Comparison of ENCODE assay signal across 28 cellular contexts in the genomic region with DNA sequence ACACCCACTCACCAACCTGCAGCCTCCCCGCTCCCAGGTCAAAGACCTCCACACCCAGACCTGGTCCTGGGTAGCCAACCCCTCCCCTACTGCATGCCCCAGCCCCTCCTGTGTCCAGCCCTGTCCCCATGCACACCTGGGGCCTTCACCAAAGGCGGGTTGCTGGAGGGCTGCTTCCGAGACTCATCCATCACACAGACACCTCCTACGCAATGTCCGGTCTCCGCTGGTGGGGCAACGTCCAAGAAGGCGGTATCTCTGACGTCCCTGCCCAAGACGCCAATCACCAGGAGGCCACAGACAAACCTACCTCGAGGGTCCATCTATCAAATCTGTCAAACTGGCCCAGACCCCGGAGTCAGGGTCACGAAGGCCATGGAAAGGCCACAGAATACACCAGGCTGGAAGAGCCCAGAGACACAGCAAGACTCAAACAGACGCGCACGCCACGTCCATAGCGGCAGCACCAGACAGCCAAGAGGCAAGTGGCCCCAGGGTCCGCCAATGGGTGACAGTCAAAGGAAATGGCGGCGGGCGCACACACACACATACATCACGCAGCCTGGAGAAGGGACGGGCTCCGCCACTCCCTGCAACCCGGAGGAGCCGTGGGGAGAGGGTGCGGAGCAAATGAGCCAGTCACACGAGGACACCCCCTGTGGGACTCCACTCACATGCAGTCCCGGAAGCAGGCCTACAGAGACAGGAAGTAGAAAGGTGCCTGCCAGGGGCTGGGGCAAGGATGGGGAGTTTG. TPM values are rescaled to one million over a fixed set of nuclear protein-coding genes. Genes with fewer than 3 reads are reported as not detected.
A peak's percentile ranks its signal among the peaks of the same experiment; 100 is the strongest.
DNase-seq lines count a peak whose midpoint lies in the region; ATAC-seq and TF ChIP-seq lines count a peak whose summit lies in the region.
"Had no signal": no experiment of that assay in that cellular context is flagged by ENCODE, and none has a peak within 500 bp of the region (broad histone marks: within the 10 kb centered on the region; RNA-seq: fewer than 3 reads in every experiment).

No MANE protein-coding gene starts in this region.

- H3K56ac ChIP-seq in mesendoderm (ENCODE audit: low read length) = no peak overlapping the region

- H3K18ac ChIP-seq in mesendoderm (ENCODE audit: low read length) = no peak overlapping the region

- H3K4me2 ChIP-seq in mesendoderm (ENCODE audit: low read length) = no peak overlapping the region

- no peak overlapping the region for H2BK15ac ChIP-seq in mesendoderm (replicated peaks; ENCODE audit: low read depth)

- H3K27me3 ChIP-seq in GM06990 (replicated peaks; ENCODE audit: control insufficient read depth, insufficient read depth, low read length) = no peaks in the 10 kb centered on the region
- no peaks in the 10 kb centered on the region for H3K27me3 ChIP-seq in mesendoderm (ENCODE audit: insufficient read depth, low read length, poor library complexity)
- H3K27me3 ChIP-seq: adrenal gland, brain microvascular endothelial cell, foreskin keratinocyte, stomach, tibial nerve had no signal

- H3K36me3 Mint-ChIP-seq in chondrocyte (ENCODE audit: low read depth) (no peaks in the 10 kb centered on the region), progenitor cell of endocrine pancreas (ENCODE audit: insufficient read depth) (no peaks in the 10 kb centered on the region)
- H3K36me3 Mint-ChIP-seq: CD4-positive, CD25-positive, alpha-beta regulatory T cell; mesothelial cell of epicardium; WTC11 had no signal

- no peak overlapping the region for H3K4me3 ChIP-seq in GM06990 (replicated peaks; ENCODE audit: low read depth, low read length)
- H3K4me3 ChIP-seq in mesendoderm (ENCODE audit: low read length) = no peak overlapping the region
- H3K4me3 ChIP-seq: adrenal gland, stomach, tibial nerve had no signal

- H3K4me1 ChIP-seq in mesendoderm (ENCODE audit: control insufficient read depth, low read depth, low read length) = no peaks in the 10 kb centered on the region
- H3K4me1 ChIP-seq: foreskin keratinocyte had no signal

- H3K9me3 Mint-ChIP-seq in chondrocyte (ENCODE audit: low read depth) (no peaks in the 10 kb centered on the region), progenitor cell of endocrine pancreas (ENCODE audit: low read depth) (no peaks in the 10 kb centered on the region)
- H3K9me3 Mint-ChIP-seq: activated T-helper 2 cell treated with anti-CD3 and anti-CD28 coated beads, Interferon-gamma antibody, Interleukin-2, Interleukin-4, amounts not matched to agents 10 μg/mL and 5 μg/mL and 100 μg/mL, durations not matched to agents 14 hours and 24 hours and 36 hours; CD4-positive, CD25-positive, alpha-beta regulatory T cell; mesothelial cell of epicardium; naive thymus-derived CD4-positive, alpha-beta T cell; WTC11 had no signal

- H3K4me3 Mint-ChIP-seq in chondrocyte (ENCODE audit: unreplicated experiment) = no peak overlapping the region
- H3K4me3 Mint-ChIP-seq in progenitor cell of endocrine pancreas (ENCODE audit: low read depth) = no peak overlapping the region
- H3K4me3 Mint-ChIP-seq: CD4-positive, CD25-positive, alpha-beta regulatory T cell; mesothelial cell of epicardium; naive thymus-derived CD4-positive, alpha-beta T cell; WTC11 had no signal

- H3K79me2 ChIP-seq in mesendoderm (ENCODE audit: control insufficient read depth, insufficient read depth, low read length) = no peaks in the 10 kb centered on the region

- WGBS in mesendoderm (ENCODE audit: extremely low coverage, insufficient coverage, low lambda C conversion rate) = no CpG with 5 or more reads among the region's 30 CpGs

- no peak overlapping the region for H2BK5ac ChIP-seq in mesendoderm (ENCODE audit: low read length)

- H3K27ac Mint-ChIP-seq in chondrocyte (ENCODE audit: unreplicated experiment) (no peak overlapping the region), progenitor cell of endocrine pancreas (peak overlapping the region; percentile 65)
- H3K27ac Mint-ChIP-seq: activated T-helper 2 cell treated with anti-CD3 and anti-CD28 coated beads, Interferon-gamma antibody, Interleukin-2, Interleukin-4, amounts not matched to agents 10 μg/mL and 5 μg/mL and 100 μg/mL, durations not matched to agents 14 hours and 24 hours and 36 hours; mesothelial cell of epicardium; WTC11 had no signal

- H2AK5ac ChIP-seq in mesendoderm (ENCODE audit: low read length) = no peak overlapping the region

- H3K27ac ChIP-seq in mesendoderm (ENCODE audit: low read depth, low read length) = no peak overlapping the region
- H3K27ac ChIP-seq: adrenal gland, brain microvascular endothelial cell, foreskin keratinocyte, parathyroid adenoma had no signal

- H3K9ac ChIP-seq in mesendoderm (ENCODE audit: low read length) = no peak overlapping the region
- H3K9ac ChIP-seq: parathyroid adenoma had no signal

- no peak overlapping the region for H4K8ac ChIP-seq in mesendoderm (ENCODE audit: low read depth, low read length)

- H3K79me1 ChIP-seq in mesendoderm (ENCODE audit: low read length) = no peaks in the 10 kb centered on the region

- intact Hi-C loops in left cardiac atrium (cut with DNase I) = loop anchor here in 1 of 2 donors (10.0 kb wide), 1 partner anchor 60 kb away; no protein-coding TSS in a partner anchor
- intact Hi-C loops in Right ventricle myocardium inferior (cut with DNase I) = no loop called here

- H3K23ac ChIP-seq in mesendoderm (ENCODE audit: low read length) = no peak overlapping the region

- H2BK120ac ChIP-seq in mesendoderm (ENCODE audit: low read depth, low read length) = no peak overlapping the region

- no peak overlapping the region for H4K5ac ChIP-seq in mesendoderm (ENCODE audit: low read length)

- no peak for ATAC-seq in left cardiac atrium
- ATAC-seq in Right ventricle myocardium inferior = no peak
- ATAC-seq in GM18873 (IDR thresholded peaks at IDR 0.05; ENCODE audit: low FRiP score, unreplicated experiment) = no peak
- ATAC-seq: foreskin keratinocyte; naive thymus-derived CD4-positive, alpha-beta T cell; WTC11 had no signal

- TF ChIP-seq CTCF in GM06990 (IDR thresholded peaks at IDR 0.05; ENCODE audit: insufficient read depth, low read length, poor library complexity, severe bottlenecking) = no peak
- TF ChIP-seq CTCF in chondrocyte (IDR thresholded peaks at IDR 0.05) = no peak
- no peak for TF ChIP-seq CTCF in progenitor cell of endocrine pancreas (IDR thresholded peaks at IDR 0.05; ENCODE audit: unreplicated experiment)

- no peaks in the 10 kb centered on the region for H3K27me3 Mint-ChIP-seq in chondrocyte (ENCODE audit: low read depth)
- H3K27me3 Mint-ChIP-seq in progenitor cell of endocrine pancreas = no peaks in the 10 kb centered on the region
- H3K27me3 Mint-ChIP-seq: CD4-positive, CD25-positive, alpha-beta regulatory T cell; naive thymus-derived CD4-positive, alpha-beta T cell had no signal

- H3K4ac ChIP-seq in mesendoderm (ENCODE audit: low read depth, low read length) = no peak overlapping the region

- H3K4me1 Mint-ChIP-seq in chondrocyte (ENCODE audit: low read depth) (peaks cover 28% of the 10 kb centered on the region), progenitor cell of endocrine pancreas (ENCODE audit: low read depth) (peaks cover 6% of the 10 kb centered on the region)

- DNase-seq in left cardiac atrium (peak; percentile 21), Right ventricle myocardium inferior (ENCODE audit: missing footprints) (no peak), GM06990 (ENCODE audit: extremely low read depth, insufficient read length) (peak; percentile 1), chondrocyte (ENCODE audit: low spot score) (peak; percentile 85), progenitor cell of endocrine pancreas (ENCODE audit: low spot score, unreplicated experiment) (no peak), mesendoderm (no peak), NCI-H1092 treated with DMSO at 0.1 percent for 48 hours (lab: John Stamatoyannopoulos, UW) (no peak)
- DNase-seq: activated CD4-positive, alpha-beta T cell treated with anti-CD3 and anti-CD28 coated beads, Interleukin-2, amount 50 U/mL, for 4 hours; activated CD8-positive, alpha-beta memory T cell treated with anti-CD3 and anti-CD28 coated beads, Interleukin-2, amount 50 U/mL, for 48 hours; brain microvascular endothelial cell; DMS153; effector CD4-positive, alpha-beta T cell; foreskin keratinocyte; GOT3; naive thymus-derived CD4-positive, alpha-beta T cell; NCI-H1694 treated with DMSO at 0.1 percent for 48 hours; RPMI8226; stimulated activated CD8-positive, alpha-beta memory T cell treated with anti-CD3 and anti-CD28 coated beads, Interleukin-4, amount 100 ng/mL, for 48 hours; stomach; T1000 had no signal

- H3K36me3 ChIP-seq in GM06990 (ENCODE audit: control insufficient read depth, insufficient read depth, low read length) (no peaks in the 10 kb centered on the region), mesendoderm (ENCODE audit: control insufficient read depth, insufficient read depth, low read length) (no peaks in the 10 kb centered on the region)
- H3K36me3 ChIP-seq: adrenal gland had no signal

RNA-seq across cellular contexts. Expression of gene NACC2, which starts 10.7 kb away (rescaled TPM):
- total RNA-seq in left cardiac atrium (10 to 100 TPM; 28.6 to 38.5 TPM), Right ventricle myocardium inferior (37.0 TPM), chondrocyte (42.6 to 52.4 TPM (median 51.0 TPM) in 3 replicates), progenitor cell of endocrine pancreas (11.6 and 12.9 TPM in 2 replicates)
- 2.0 TPM for polyA plus RNA-seq in mesendoderm (2013, experiment 1 of 2)
- 2.2 TPM for polyA plus RNA-seq in mesendoderm (2013, experiment 2 of 2)

RNA-seq across cellular contexts. Expression of gene TMEM250, which starts 34.3 kb away (rescaled TPM):
- total RNA-seq in left cardiac atrium (10 to 100 TPM; 21.6 to 23.4 TPM), Right ventricle myocardium inferior (18.7 TPM), chondrocyte (31.9 to 37.3 TPM (median 35.9 TPM) in 3 replicates), progenitor cell of endocrine pancreas (39.2 and 39.5 TPM in 2 replicates)
- 21.7 TPM for polyA plus RNA-seq in mesendoderm (2013, experiment 1 of 2)
- 22.2 TPM for polyA plus RNA-seq in mesendoderm (2013, experiment 2 of 2)

Comparison
In these comparisons a context has a peak if more than half of its experiments do, and no peak if none do; other contexts are left out.
1. DNase-seq: peak in left cardiac atrium (single experiment), GM06990 (single experiment) and chondrocyte (single experiment); none in Right ventricle myocardium inferior (single experiment), progenitor cell of endocrine pancreas (single experiment), mesendoderm (single experiment) and NCI-H1092 treated with DMSO at 0.1 percent for 48 hours (single experiment).